In the genomic region with DNA sequence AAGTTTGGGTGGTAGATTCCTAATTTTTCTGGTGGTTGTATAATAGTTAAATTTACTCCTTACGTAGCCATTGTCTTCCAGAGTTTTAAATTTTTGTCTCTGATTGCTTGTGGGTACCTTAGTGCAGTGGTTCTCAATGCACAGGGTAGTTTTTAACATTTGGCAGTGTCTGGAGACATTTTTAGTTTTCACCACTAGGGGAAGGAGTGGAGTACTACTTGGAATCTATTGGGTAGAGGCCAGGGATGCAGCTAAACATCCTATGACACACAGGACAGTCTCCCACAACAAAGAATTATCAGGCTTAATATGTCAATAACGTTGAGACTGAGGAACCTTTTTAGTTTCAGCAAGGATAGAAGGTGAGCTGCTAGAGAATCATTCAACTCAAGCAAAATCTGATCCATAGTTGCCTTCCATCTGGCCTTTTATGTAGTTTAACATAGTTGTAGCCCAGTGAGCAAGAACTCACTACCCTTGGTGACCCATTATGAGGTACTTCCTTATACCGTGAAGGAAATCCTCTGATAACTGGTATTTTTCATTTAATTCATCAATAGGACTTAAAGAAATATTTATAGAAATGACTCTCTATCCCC, we compare ENCODE assay signal across 8 cellular contexts. TPM values are rescaled to one million over a fixed set of nuclear protein-coding genes. Genes with fewer than 3 reads are reported as not detected.
DNase-seq lines count a peak whose midpoint lies in the region; ATAC-seq and TF ChIP-seq lines count a peak whose summit lies in the region.

No MANE protein-coding gene starts in this region.

- H2AFZ ChIP-seq in HCT116 (ENCODE audit: low read depth, low read length, poor library complexity, severe bottlenecking) = no peak overlapping the region

- CTCF ChIA-PET in HCT116 (lab: Charles Lee) = interaction anchor here (0.6 to 1.9 kb wide), 4 partner anchors 8 to 59 kb away, joined by 3 to 6 read pairs (median 4); partner anchors contain the start of gene STX19

- peak in 2 of 3 experiments; percentile 65 to 77; a peak in 4 of 6 replicates for TF ChIP-seq CTCF in HCT116 (IDR thresholded peaks at IDR 0.05 in 2 of 3, conservative IDR thresholded peaks at IDR 0.05 in 1 of 3; ENCODE audit: borderline replicate concordance in 1 of 3, insufficient read depth in 1 of 3, low read depth in 2 of 3, low read length in 2 of 3)
- TF ChIP-seq CTCF in epithelial cell of esophagus (IDR thresholded peaks at IDR 0.05; ENCODE audit: insufficient read depth, low read depth, low read length, missing control alignments) = peak; percentile 77

- TF ChIP-seq RAD21 in HCT116 (IDR thresholded peaks at IDR 0.05; ENCODE audit: low read depth) = peak; percentile 11; the same call in 1 of the 2 replicates

- H3K9me3 ChIP-seq in HCT116 (ENCODE audit: control insufficient read depth in 1 of 2, insufficient read depth in 1 of 2, low read depth in 1 of 2, low read length in 2 of 2) = no peaks in the 10 kb centered on the region

- no peak overlapping the region for H3K4me3 ChIP-seq in HCT116 (replicated peaks in 1 of 2; ENCODE audit: low read depth in 1 of 2, low read length in 2 of 2)
- H3K4me3 ChIP-seq in epithelial cell of esophagus (ENCODE audit: low read length) = no peak overlapping the region

- no peaks in the 10 kb centered on the region for H3K4me1 ChIP-seq in HCT116 (ENCODE audit: control insufficient read depth in 1 of 2, insufficient read depth in 2 of 2, low read length in 2 of 2)

- H3K9me2 ChIP-seq in HCT116 (ENCODE audit: insufficient read depth) = no peaks in the 10 kb centered on the region

- DNase-seq in NCI-H2227 (lab: John Stamatoyannopoulos, UW; ENCODE audit: unreplicated experiment) (peak; percentile 25), NCI-H2227 treated with DMSO at 0.1 percent for 48 hours (lab: John Stamatoyannopoulos, UW) (no peak), HCT116 (ENCODE audit: low read depth, low spot score) (peak; percentile 35), NCI-H226 (peak; percentile 41), epithelial cell of esophagus (ENCODE audit: low read depth) (peak; percentile 70), putamen (ENCODE audit: low spot score) (peak; percentile 21), middle frontal gyrus (ENCODE audit: extremely low spot score, low spot score) (no peak)
- DNase-seq in activated T-cell treated with anti-CD3 and anti-CD28 coated beads, Interleukin-2, amount 50 U/mL, for 48 hours = no peak

- no peaks in the 10 kb centered on the region for H3K79me2 ChIP-seq in HCT116 (ENCODE audit: insufficient read depth, low read length)

- H3K4me2 ChIP-seq in HCT116 (ENCODE audit: low read length) = no peak overlapping the region

- POLR2A ChIA-PET in HCT116 (lab: Charles Lee) = no interaction called here

- H3K36me3 ChIP-seq in HCT116 (ENCODE audit: control insufficient read depth in 1 of 2, insufficient read depth in 2 of 2, low read length in 2 of 2) = no peaks in the 10 kb centered on the region

- no peak for TF ChIP-seq POLR2A in HCT116 (IDR thresholded peaks at IDR 0.05; ENCODE audit: borderline replicate concordance, extremely low read depth, insufficient read depth, insufficient read length)

- ATAC-seq in HCT116 = peak; percentile 85

- H3K27ac ChIP-seq in HCT116 (ENCODE audit: low read depth, low read length) = no peak overlapping the region

- RAD21 ChIA-PET in HCT116 (lab: Charles Lee; ENCODE audit: low non-redundant PET in 1 of 2, low total read pairs in 2 of 2, uncharacterized antibody in 2 of 2, unreplicated experiment in 2 of 2) = no interaction called here

- no peak overlapping the region for H3K9ac ChIP-seq in HCT116 (ENCODE audit: low read length)

- no peaks in the 10 kb centered on the region for H4K20me1 ChIP-seq in HCT116 (ENCODE audit: insufficient read depth)

- no TSS peak for BruUV-seq in HCT116 (replicated peaks; lab: Mats Ljungman, UMichigan)

- H3K27me3 ChIP-seq in HCT116 (ENCODE audit: insufficient read depth, low read length) = no peaks in the 10 kb centered on the region

- intact Hi-C loops in HCT116 (cut with micrococcal nuclease) = no loop called here

TF ChIP-seq in HCT116, 20 proteins besides CTCF, POLR2A, EP300 and RAD21:
- TF ChIP-seq POLR2AphosphoS5 (IDR thresholded peaks at IDR 0.05; ENCODE audit: low read depth, low read length) = no peak
- TF ChIP-seq EZH2phosphoT487 (IDR thresholded peaks at IDR 0.05; ENCODE audit: borderline replicate concordance) = no peak
- TF ChIP-seq, protein P1, sequence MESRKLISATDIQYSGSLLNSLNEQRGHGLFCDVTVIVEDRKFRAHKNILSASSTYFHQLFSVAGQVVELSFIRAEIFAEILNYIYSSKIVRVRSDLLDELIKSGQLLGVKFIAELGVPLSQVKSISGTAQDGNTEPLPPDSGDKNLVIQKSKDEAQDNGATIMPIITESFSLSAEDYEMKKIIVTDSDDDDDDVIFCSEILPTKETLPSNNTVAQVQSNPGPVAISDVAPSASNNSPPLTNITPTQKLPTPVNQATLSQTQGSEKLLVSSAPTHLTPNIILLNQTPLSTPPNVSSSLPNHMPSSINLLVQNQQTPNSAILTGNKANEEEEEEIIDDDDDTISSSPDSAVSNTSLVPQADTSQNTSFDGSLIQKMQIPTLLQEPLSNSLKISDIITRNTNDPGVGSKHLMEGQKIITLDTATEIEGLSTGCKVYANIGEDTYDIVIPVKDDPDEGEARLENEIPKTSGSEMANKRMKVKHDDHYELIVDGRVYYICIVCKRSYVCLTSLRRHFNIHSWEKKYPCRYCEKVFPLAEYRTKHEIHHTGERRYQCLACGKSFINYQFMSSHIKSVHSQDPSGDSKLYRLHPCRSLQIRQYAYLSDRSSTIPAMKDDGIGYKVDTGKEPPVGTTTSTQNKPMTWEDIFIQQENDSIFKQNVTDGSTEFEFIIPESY (IDR thresholded peaks at IDR 0.05; ENCODE audit: extremely low read depth, insufficient replicate concordance, low read length) = no peak
- TF ChIP-seq TCF7L2 (IDR thresholded peaks at IDR 0.05; ENCODE audit: borderline replicate concordance, extremely low read depth, insufficient read depth, insufficient read length) = no peak
- TF ChIP-seq ELF1 (IDR thresholded peaks at IDR 0.05; ENCODE audit: borderline replicate concordance, low read depth) = no peak
- no peak for TF ChIP-seq JUND (IDR thresholded peaks at IDR 0.05)
- no peak for TF ChIP-seq CEBPB (IDR thresholded peaks at IDR 0.05; ENCODE audit: low read depth)

RNA-seq across cellular contexts. Expression of gene STX19, which starts 8.6 kb away (rescaled TPM):
- total RNA-seq in HCT116 (2021; ENCODE audit: unreplicated experiment) = not detected
- 0.05 TPM in 1 of 2 replicates, not detected in the other for polyA plus RNA-seq in HCT116 (2012)

RNA-seq across cellular contexts. Expression of gene DHFR2, which starts 25.7 kb away (rescaled TPM):
- 1.8 TPM for total RNA-seq in HCT116 (2021; ENCODE audit: unreplicated experiment)
- 0.55 and 1.2 TPM in 2 replicates for polyA plus RNA-seq in HCT116 (2012)

RNA-seq across cellular contexts. Expression of gene NSUN3, which starts 25.9 kb away (rescaled TPM):
- 6.6 TPM for total RNA-seq in HCT116 (2021; ENCODE audit: unreplicated experiment)
- 3.2 and 3.9 TPM in 2 replicates for polyA plus RNA-seq in HCT116 (2012)

RNA-seq across cellular contexts. Expression of gene ARL13B, which starts 57.1 kb away (rescaled TPM):
- 8.2 TPM for total RNA-seq in HCT116 (2021; ENCODE audit: unreplicated experiment)
- 2.1 and 2.2 TPM in 2 replicates for polyA plus RNA-seq in HCT116 (2012)

Comparison
In these comparisons a context has a peak if more than half of its experiments do, and no peak if none do; other contexts are left out.
1. DNase-seq: peak in NCI-H2227 (single experiment), HCT116 (single experiment), NCI-H226 (single experiment), epithelial cell of esophagus (single experiment) and putamen (single experiment); none in NCI-H2227 treated with DMSO at 0.1 percent for 48 hours (single experiment), activated T-cell treated with anti-CD3 and anti-CD28 coated beads, Interleukin-2, amount 50 U/mL, for 48 hours (0 of 2) and middle frontal gyrus (single experiment).